In the genomic region with DNA sequence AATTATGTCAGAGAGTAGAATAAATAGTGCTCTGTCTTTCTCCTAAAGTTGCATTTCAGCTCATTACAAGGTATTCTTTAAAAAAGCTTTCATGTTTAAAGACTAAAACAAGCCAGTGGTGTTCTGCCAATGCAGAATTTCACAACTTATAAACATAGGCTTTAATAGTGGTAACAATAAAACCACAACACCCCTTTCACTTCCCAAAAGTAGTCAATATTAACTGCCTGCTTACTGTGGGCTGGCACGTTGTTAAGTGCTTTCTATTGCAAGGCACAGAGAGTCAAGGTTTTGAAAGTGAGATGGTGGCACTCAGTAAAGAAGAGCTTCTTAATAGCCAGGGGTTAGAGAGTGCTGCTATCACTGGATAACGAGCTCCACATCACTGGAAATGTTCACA, we compare ENCODE assay signal across 21 cellular contexts. TPM values are rescaled to one million over a fixed set of nuclear protein-coding genes. Genes with fewer than 3 reads are reported as not detected.
DNase-seq lines count a peak whose midpoint lies in the region; ATAC-seq and TF ChIP-seq lines count a peak whose summit lies in the region.
"Had no signal": no experiment of that assay in that cellular context is flagged by ENCODE, and none has a peak within 500 bp of the region (broad histone marks: within the 10 kb centered on the region; RNA-seq: fewer than 3 reads in every experiment).

No MANE protein-coding gene starts in this region.

- no peaks in the 10 kb centered on the region for H3K27me3 ChIP-seq in MG63
- no peaks in the 10 kb centered on the region for H3K27me3 ChIP-seq in PC-9 (ENCODE audit: insufficient read depth, low read depth)
- no peaks in the 10 kb centered on the region for H3K27me3 ChIP-seq in upper lobe of right lung

- peak; percentile 41 for ATAC-seq in upper lobe of right lung
- no peak for ATAC-seq in stimulated activated naive CD8-positive, alpha-beta T cell treated with anti-CD3 and anti-CD28 coated beads, Interleukin-15, amount 100 ng/mL, for 72 hours
- ATAC-seq: K562, left colon had no signal

- H3K27ac Mint-ChIP-seq in stimulated activated naive CD8-positive, alpha-beta T cell treated with anti-CD3 and anti-CD28 coated beads, Interleukin-15, amount 100 ng/mL, for 72 hours, result no peak overlapping the region
- no peak overlapping the region for H3K27ac Mint-ChIP-seq in glutamatergic neuron (ENCODE audit: unreplicated experiment)
- H3K27ac Mint-ChIP-seq: activated CD4-positive, alpha-beta memory T cell treated with anti-CD3 and anti-CD28 coated beads for 36 hours; activated T-helper 1 cell treated with anti-CD3 and anti-CD28 coated beads, Interleukin-12 subunit alpha, Interleukin-12 subunit beta, Interleukin-2, Interleukin-4 antibody, amounts not matched to agents 30 ng/mL and 10 ng/mL and 1 ng/mL, durations not matched to agents 14 hours and 24 hours and 36 hours; CD4-positive, CD25-positive, alpha-beta regulatory T cell had no signal

- H4K20me1 ChIP-seq in PC-9 (ENCODE audit: insufficient read depth), result no peaks in the 10 kb centered on the region

- no peaks in the 10 kb centered on the region for H3K36me3 Mint-ChIP-seq in glutamatergic neuron (ENCODE audit: unreplicated experiment)
- H3K36me3 Mint-ChIP-seq: activated CD4-positive, alpha-beta memory T cell treated with anti-CD3 and anti-CD28 coated beads for 36 hours; CD4-positive, CD25-positive, alpha-beta regulatory T cell had no signal

- intact Hi-C loops in PC-9 (cut with micrococcal nuclease; ENCODE audit: unreplicated experiment), result no loop called here
- intact Hi-C loops in upper lobe of right lung (cut with DNase I), result no loop called here

- POLR2A ChIA-PET in PC-9 (lab: Charles Lee; ENCODE audit: unreplicated experiment), result no interaction called here

- H3F3A ChIP-seq in PC-9 (ENCODE audit: insufficient read depth, low read depth), result peaks cover 50% of the 10 kb centered on the region

- H3K4me2 ChIP-seq in PC-9, result peak overlapping the region; percentile 75; the same call in 1 of the 2 replicates

- H2AFZ ChIP-seq in PC-9, result no peak overlapping the region
- H2AFZ ChIP-seq: parathyroid adenoma had no signal

- H3K36me3 ChIP-seq in MG63 (no peaks in the 10 kb centered on the region), PC-9 (ENCODE audit: low read depth) (no peaks in the 10 kb centered on the region), upper lobe of right lung (no peaks in the 10 kb centered on the region)

- DNase-seq in MG63 (peak; percentile 55), PC-9 (no peak), germinal center (ENCODE audit: low spot score) (peak; percentile 42), upper lobe of right lung (no peak), glutamatergic neuron (no peak), NCI-H748 treated with DMSO at 0.1 percent for 48 hours (lab: John Stamatoyannopoulos, UW) (no peak)
- DNase-seq in stimulated activated naive CD8-positive, alpha-beta T cell treated with anti-CD3 and anti-CD28 coated beads, Interleukin-15, amount 100 ng/mL, for 72 hours, result no peak
- DNase-seq: activated CD4-positive, alpha-beta memory T cell treated with anti-CD3 and anti-CD28 coated beads for 36 hours; CD4-positive, CD25-positive, alpha-beta regulatory T cell; left colon; NCI-H1930; NCI-H69; SHP77; stimulated activated CD4-positive, alpha-beta T cell treated with anti-CD3 and anti-CD28 coated beads, Interleukin-12 subunit alpha, Interleukin-12 subunit beta, amount 100 ng/mL, for 4 hours; T1000 had no signal

- no peaks in the 10 kb centered on the region for H3K9me2 ChIP-seq in PC-9 (ENCODE audit: insufficient read depth)

- H3K4me3 ChIP-seq in MG63, result no peak overlapping the region
- no peak overlapping the region for H3K4me3 ChIP-seq in PC-9
- no peak overlapping the region for H3K4me3 ChIP-seq in upper lobe of right lung
- H3K4me3 ChIP-seq: K562 had no signal

- TF ChIP-seq CTCF in PC-9 (conservative IDR thresholded peaks at IDR 0.05), result no peak
- TF ChIP-seq CTCF in upper lobe of right lung (IDR thresholded peaks at IDR 0.05), result no peak
- no peak for TF ChIP-seq CTCF in glutamatergic neuron (IDR thresholded peaks at IDR 0.05; ENCODE audit: partially characterized antibody, unreplicated experiment)

- H3K9me3 ChIP-seq in MG63 (peaks cover 1% of the 10 kb centered on the region; the same call in 1 of the 2 replicates), PC-9 (ENCODE audit: insufficient read depth, low read depth) (peaks cover 12% of the 10 kb centered on the region; the same call in 1 of the 2 replicates), upper lobe of right lung (no peaks in the 10 kb centered on the region)

- no peaks in the 10 kb centered on the region for H3K4me1 Mint-ChIP-seq in stimulated activated naive CD8-positive, alpha-beta T cell treated with anti-CD3 and anti-CD28 coated beads, Interleukin-15, amount 100 ng/mL, for 72 hours
- no peaks in the 10 kb centered on the region for H3K4me1 Mint-ChIP-seq in glutamatergic neuron (ENCODE audit: low read depth, unreplicated experiment)
- H3K4me1 Mint-ChIP-seq: CD4-positive, CD25-positive, alpha-beta regulatory T cell had no signal

- CTCF ChIA-PET in PC-9 (lab: Charles Lee), result no interaction called here

- H3K79me2 ChIP-seq in PC-9 (ENCODE audit: low read depth), result no peaks in the 10 kb centered on the region
- H3K79me2 ChIP-seq: parathyroid adenoma had no signal

- no peak overlapping the region for H3K4me3 Mint-ChIP-seq in stimulated activated naive CD8-positive, alpha-beta T cell treated with anti-CD3 and anti-CD28 coated beads, Interleukin-15, amount 100 ng/mL, for 72 hours
- no peak overlapping the region for H3K4me3 Mint-ChIP-seq in glutamatergic neuron (ENCODE audit: unreplicated experiment)
- H3K4me3 Mint-ChIP-seq: activated CD4-positive, alpha-beta memory T cell treated with anti-CD3 and anti-CD28 coated beads for 36 hours; activated T-helper 1 cell treated with anti-CD3 and anti-CD28 coated beads, Interleukin-12 subunit alpha, Interleukin-12 subunit beta, Interleukin-2, Interleukin-4 antibody, amounts not matched to agents 30 ng/mL and 10 ng/mL and 1 ng/mL, durations not matched to agents 14 hours and 24 hours and 36 hours; CD4-positive, CD25-positive, alpha-beta regulatory T cell had no signal

- peak overlapping the region; percentile 83; the same call in 1 of the 2 replicates for H3K27ac ChIP-seq in PC-9
- H3K27ac ChIP-seq in upper lobe of right lung, result no peak overlapping the region
- H3K27ac ChIP-seq: parathyroid adenoma had no signal

- peaks cover 60% of the 10 kb centered on the region for H3K4me1 ChIP-seq in PC-9 (replicated peaks; ENCODE audit: insufficient read depth)
- peaks cover 5% of the 10 kb centered on the region for H3K4me1 ChIP-seq in upper lobe of right lung
- H3K4me1 ChIP-seq: parathyroid adenoma had no signal

- H3K9me3 Mint-ChIP-seq in stimulated activated naive CD8-positive, alpha-beta T cell treated with anti-CD3 and anti-CD28 coated beads, Interleukin-15, amount 100 ng/mL, for 72 hours, result no peaks in the 10 kb centered on the region
- no peaks in the 10 kb centered on the region for H3K9me3 Mint-ChIP-seq in glutamatergic neuron (ENCODE audit: unreplicated experiment)
- H3K9me3 Mint-ChIP-seq: activated CD4-positive, alpha-beta memory T cell treated with anti-CD3 and anti-CD28 coated beads for 36 hours; activated T-helper 1 cell treated with anti-CD3 and anti-CD28 coated beads, Interleukin-12 subunit alpha, Interleukin-12 subunit beta, Interleukin-2, Interleukin-4 antibody, amounts not matched to agents 30 ng/mL and 10 ng/mL and 1 ng/mL, durations not matched to agents 14 hours and 24 hours and 36 hours had no signal

- H3K27me3 Mint-ChIP-seq in stimulated activated naive CD8-positive, alpha-beta T cell treated with anti-CD3 and anti-CD28 coated beads, Interleukin-15, amount 100 ng/mL, for 72 hours, result peaks cover 50% of the 10 kb centered on the region
- no peaks in the 10 kb centered on the region for H3K27me3 Mint-ChIP-seq in glutamatergic neuron (ENCODE audit: unreplicated experiment)

- BruUV-seq in PC-9 (replicated peaks; lab: Mats Ljungman, UMichigan), result no TSS peak

RNA-seq across cellular contexts. Expression of gene RTP1, which starts 8.4 kb away (rescaled TPM):
- not detected in 2 replicates for total RNA-seq in MG63 (2014; rRNA removed; shearing (Covaris generic); ENCODE audit: low replicate concordance)
- total RNA-seq in PC-9 (2021), result not detected in 2 replicates
- not detected for total RNA-seq in upper lobe of right lung
- not detected for total RNA-seq in glutamatergic neuron (ENCODE audit: unreplicated experiment)
- total RNA-seq: activated CD4-positive, alpha-beta memory T cell treated with anti-CD3 and anti-CD28 coated beads for 36 hours; activated T-helper 1 cell treated with anti-CD3 and anti-CD28 coated beads, Interleukin-12 subunit alpha, Interleukin-12 subunit beta, Interleukin-2, Interleukin-4 antibody, amounts not matched to agents 30 ng/mL and 10 ng/mL and 1 ng/mL, durations not matched to agents 14 hours and 24 hours and 36 hours; CD4-positive, CD25-positive, alpha-beta regulatory T cell; chondrocyte; Daoy; K562; left colon; myocyte had no signal

RNA-seq across cellular contexts. Expression of gene RPL39L, which starts 49.6 kb away (rescaled TPM):
- 145 and 309 TPM in 2 replicates for total RNA-seq in MG63 (2014; rRNA removed; shearing (Covaris generic); ENCODE audit: low replicate concordance)
- total RNA-seq in PC-9 (2021), result 73.9 and 81.3 TPM in 2 replicates
- total RNA-seq in upper lobe of right lung, result 3.9 TPM
- 15.1 TPM for total RNA-seq in glutamatergic neuron (ENCODE audit: unreplicated experiment)

Comparison
In these comparisons a context has a peak if more than half of its experiments do, and no peak if none do; other contexts are left out.
1. DNase-seq: peak in MG63 (single experiment) and germinal center (single experiment); none in PC-9 (0 of 2), upper lobe of right lung (single experiment), stimulated activated naive CD8-positive, alpha-beta T cell treated with anti-CD3 and anti-CD28 coated beads, Interleukin-15, amount 100 ng/mL, for 72 hours (0 of 2), glutamatergic neuron (single experiment) and NCI-H748 treated with DMSO at 0.1 percent for 48 hours (single experiment).